ENCODE assay signal across 8 cellular contexts in genomic region chrX:56763556-56764152, GRCh38. TPM values are rescaled to one million over a fixed set of nuclear protein-coding genes. Genes with fewer than 3 reads are reported as not detected.
DNase-seq lines count a peak whose midpoint lies in the region; ATAC-seq and TF ChIP-seq lines count a peak whose summit lies in the region.

No MANE protein-coding gene starts in this region.

- TF ChIP-seq POLR2A in tibial nerve (IDR thresholded peaks at IDR 0.05): no peak

- H3K9me3 ChIP-seq in tibial nerve (no peaks in the 10 kb centered on the region), MG63 (no peaks in the 10 kb centered on the region), BE2C (no peaks in the 10 kb centered on the region)

- peaks cover 50% of the 10 kb centered on the region for H3K4me1 Mint-ChIP-seq in activated T-cell treated with anti-CD3 and anti-CD28 coated beads, Interleukin-2, amount 50 U/mL, for 4 hours (ENCODE audit: low read depth)

- no peaks in the 10 kb centered on the region for H3K9me3 Mint-ChIP-seq in activated T-cell treated with anti-CD3 and anti-CD28 coated beads, Interleukin-2, amount 50 U/mL, for 4 hours

- ATAC-seq in activated T-cell treated with anti-CD3 and anti-CD28 coated beads, Interleukin-2, amount 50 U/mL, for 4 hours: no peak
- ATAC-seq in HG03521 (IDR thresholded peaks at IDR 0.05; ENCODE audit: unreplicated experiment): no peak

- H3K36me3 Mint-ChIP-seq in activated T-cell treated with anti-CD3 and anti-CD28 coated beads, Interleukin-2, amount 50 U/mL, for 4 hours (ENCODE audit: insufficient read depth): no peaks in the 10 kb centered on the region

- peak in 4 of 5 experiments; percentile 38 to 56 (median 42) for TF ChIP-seq CTCF in tibial nerve (IDR thresholded peaks at IDR 0.05)
- TF ChIP-seq CTCF in BE2C (IDR thresholded peaks at IDR 0.05; ENCODE audit: low read depth, low read length): no peak

- no peak overlapping the region for H3K4me3 Mint-ChIP-seq in activated T-cell treated with anti-CD3 and anti-CD28 coated beads, Interleukin-2, amount 50 U/mL, for 4 hours

- WGBS in tibial nerve, 2 donors: 33 to 67% methylated on average over 7 to 11 of the region's 11 CpGs

- H3K27ac ChIP-seq in tibial nerve: peak overlapping the region in 3 of 4 donors; percentile 59 to 92 (median 67)

- no peaks in the 10 kb centered on the region for H3K27me3 Mint-ChIP-seq in activated T-cell treated with anti-CD3 and anti-CD28 coated beads, Interleukin-2, amount 50 U/mL, for 4 hours (ENCODE audit: low read depth)

- peaks cover 0 to 45% (median 23%) of the 10 kb centered on the region in 4 donors for H3K4me1 ChIP-seq in tibial nerve
- no peaks in the 10 kb centered on the region for H3K4me1 ChIP-seq in BE2C

- no peak for TF ChIP-seq EP300 in tibial nerve (IDR thresholded peaks at IDR 0.05)

- H3K36me3 ChIP-seq in tibial nerve (peaks cover 0 to 3% (median 0%) of the 10 kb centered on the region in 3 donors), MG63 (no peaks in the 10 kb centered on the region), BE2C (no peaks in the 10 kb centered on the region)

- H3K4me3 ChIP-seq in tibial nerve (peak overlapping the region in 2 of 4 donors; percentile 25 to 71), MG63 (no peak overlapping the region), BE2C (ENCODE audit: low read depth, low read length) (no peak overlapping the region)

- no peaks in the 10 kb centered on the region for H3K27me3 ChIP-seq in tibial nerve
- H3K27me3 ChIP-seq in MG63: no peaks in the 10 kb centered on the region
- no peaks in the 10 kb centered on the region for H3K27me3 ChIP-seq in BE2C

- DNase-seq in stimulated activated CD8-positive, alpha-beta memory T cell treated with anti-CD3 and anti-CD28 coated beads, Interleukin-12 subunit alpha, Interleukin-12 subunit beta, amount 100 ng/mL, for 4 hours (ENCODE audit: low read depth): peak; percentile 53
- DNase-seq in stimulated activated CD8-positive, alpha-beta memory T cell treated with anti-CD3 and anti-CD28 coated beads, Interleukin-4, amount 100 ng/mL, for 48 hours: no peak
- DNase-seq in activated T-cell treated with anti-CD3 and anti-CD28 coated beads, Interleukin-2, amount 50 U/mL, for 4 hours: peak; percentile 79
- DNase-seq in kidney tubule cell (ENCODE audit: low spot score): peak; percentile 87
- DNase-seq in tibial nerve (ENCODE audit: low spot score in 2 of 2): no peak
- no peak for DNase-seq in MG63
- no peak for DNase-seq in BE2C

RNA-seq across cellular contexts. Expression of gene NBDY, which starts 34.6 kb away (rescaled TPM):
- 10 to 100 TPM; 23.8 to 29.5 (median 26.7) TPM for total RNA-seq in activated T-cell treated with anti-CD3 and anti-CD28 coated beads, Interleukin-2, amount 50 U/mL, for 4 hours
- total RNA-seq in tibial nerve: 10 to 100 TPM in 3 of 4 donors, 1 to 10 TPM in 1; 6.1 to 21.6 (median 17.3) TPM
- 5.4 and 9.2 TPM in 2 replicates for total RNA-seq in MG63 (2014; rRNA removed; shearing (Covaris generic); ENCODE audit: low replicate concordance)
- 60.6 TPM for polyA plus RNA-seq in BE2C (2012; ENCODE audit: insufficient read depth, insufficient read length, low read depth)

Comparison
In these comparisons a context has a peak if more than half of its experiments do, and no peak if none do; other contexts are left out.
1. DNase-seq: peak in stimulated activated CD8-positive, alpha-beta memory T cell treated with anti-CD3 and anti-CD28 coated beads, Interleukin-12 subunit alpha, Interleukin-12 subunit beta, amount 100 ng/mL, for 4 hours (single experiment), activated T-cell treated with anti-CD3 and anti-CD28 coated beads, Interleukin-2, amount 50 U/mL, for 4 hours (single experiment) and kidney tubule cell (single experiment); none in stimulated activated CD8-positive, alpha-beta memory T cell treated with anti-CD3 and anti-CD28 coated beads, Interleukin-4, amount 100 ng/mL, for 48 hours (single experiment), tibial nerve (0 of 2), MG63 (single experiment) and BE2C (single experiment).